ENCODE assay signal across 8 cellular contexts in genomic region chr22:26589845-26590524, GRCh38. TPM values are rescaled to one million over a fixed set of nuclear protein-coding genes. Genes with fewer than 3 reads are reported as not detected.
DNase-seq lines count a peak whose midpoint lies in the region; ATAC-seq and TF ChIP-seq lines count a peak whose summit lies in the region.

Gene TPST2 (minus strand): TSS chr22:26590132. CDS start chr22:26541630, 48,502 bp downstream.

- peak; percentile 60 for ATAC-seq in HG02973 (IDR thresholded peaks at IDR 0.05; ENCODE audit: unreplicated experiment)

- H3K4me3 ChIP-seq in dorsolateral prefrontal cortex (peak within 1 kb of the TSS; percentile 55 to 91 (median 78)), lower leg skin (ENCODE audit: low read depth, poor library complexity, severe bottlenecking) (peak within 1 kb of the TSS; percentile 89)

- intact Hi-C loops in dorsolateral prefrontal cortex (cut with DNase I) = loop anchor here in 1 of 2 donors (5.0 kb wide), 1 partner anchor 78 kb away; the partner anchor contains the start of gene TFIP11
- intact Hi-C loops in lower leg skin (cut with DNase I; ENCODE audit: low total_unique reads) = no loop called here

- TF ChIP-seq CTCF in dorsolateral prefrontal cortex (IDR thresholded peaks at IDR 0.05 in 54 of 56, conservative IDR thresholded peaks at IDR 0.05 in 2 of 56; ENCODE audit: low read depth in 1 of 56, partially characterized antibody in 56 of 56) = peak in 3 of 56 donors; percentile 8 to 24 (median 17)
- no peak for TF ChIP-seq CTCF in lower leg skin (IDR thresholded peaks at IDR 0.05)

- H3K27me3 ChIP-seq in dorsolateral prefrontal cortex = no peaks in the 10 kb centered on the region

- 0 to 3% methylated on average over 11 to 27 of the region's 69 CpGs for WGBS in lower leg skin, 2 donors

- peak within 1 kb of the TSS in 54 of 59 donors; percentile 4 to 93 (median 78) for H3K27ac ChIP-seq in dorsolateral prefrontal cortex

- no peak for TF ChIP-seq POLR2A in lower leg skin (IDR thresholded peaks at IDR 0.05)

- DNase-seq in NCI-H2196 (lab: John Stamatoyannopoulos, UW; ENCODE audit: unreplicated experiment) (peak; percentile 56), NCI-H2196 treated with DMSO at 0.1 percent for 48 hours (lab: John Stamatoyannopoulos, UW; ENCODE audit: unreplicated experiment) (no peak), NCI-H345 treated with DMSO at 0.1 percent for 48 hours (lab: John Stamatoyannopoulos, UW; ENCODE audit: unreplicated experiment) (peak; percentile 8), dorsolateral prefrontal cortex (peak; percentile 43 to 85 (median 76)), lower leg skin (ENCODE audit: low spot score in 2 of 2) (peak; percentile 51 to 96)
- DNase-seq in activated CD4-positive, alpha-beta T cell treated with anti-CD3 and anti-CD28 coated beads, Interleukin-2, amount 50 U/mL, for 4 hours = peak; percentile 65 to 67
- DNase-seq in stimulated activated CD4-positive, alpha-beta T cell treated with anti-CD3 and anti-CD28 coated beads, Interleukin-4, amount 100 ng/mL, for 24 hours = peak; percentile 75

RNA-seq across cellular contexts. Expression of gene TPST2, which starts in this region (rescaled TPM):
- total RNA-seq in dorsolateral prefrontal cortex (10 to 100 TPM; 17.2 to 54.7 (median 31.9) TPM), lower leg skin (10 to 100 TPM; 54.9 to 60.6 (median 58.5) TPM)
